ENCODE assay signal across 27 cellular contexts in the genomic region with DNA sequence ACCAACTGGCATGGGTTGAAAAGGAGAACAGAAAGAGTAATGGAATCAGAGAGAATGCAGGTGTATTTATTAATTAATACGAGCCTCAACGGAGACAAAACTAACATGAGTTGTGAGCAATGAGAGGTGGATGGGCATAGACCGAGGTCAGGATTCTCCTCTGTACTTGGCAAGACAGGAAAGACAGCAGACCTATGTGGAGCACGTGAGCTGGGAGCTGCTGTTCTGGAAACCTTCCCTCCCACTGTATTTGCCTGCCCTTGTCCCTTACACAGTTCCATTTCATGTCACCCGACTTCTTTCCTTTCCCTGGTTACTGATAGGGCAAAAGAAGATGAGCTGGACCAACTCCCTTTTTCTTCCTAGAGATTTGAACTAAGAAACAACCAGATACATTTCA.
"Had no signal": no experiment of that assay in that cellular context is flagged by ENCODE, and none has a peak within 500 bp of the region (broad histone marks: within the 10 kb centered on the region; RNA-seq: fewer than 3 reads in every experiment).

No MANE protein-coding gene starts in this region.

- FAIRE-seq: TTC549 had no signal

- H3K27ac ChIP-seq: breast epithelium, SJSA1, VCaP had no signal

- H3K4me3 ChIP-seq: breast epithelium, SJSA1 had no signal

- H3K36me3 ChIP-seq: breast epithelium, SJSA1 had no signal

- H3K9ac ChIP-seq: SK-N-SH had no signal

- H3K27me3 ChIP-seq: breast epithelium, SJSA1 had no signal

- DNase-seq: activated B cell treated with CpG ODN at 0.5 μM for 24 hours; activated CD4-positive, alpha-beta T cell treated with anti-CD3 and anti-CD28 coated beads for 48 hours; activated CD4-positive, alpha-beta T cell treated with anti-CD3 and anti-CD28 coated beads, Interleukin-2, amount 50 U/mL, for 4 hours; activated CD4-positive, CD25-positive, alpha-beta regulatory T cell treated with anti-CD3 and anti-CD28 coated beads, Interleukin-2, amount 50 U/mL, for 72 hours; activated CD8-positive, alpha-beta T cell treated with anti-CD3 and anti-CD28 coated beads for 36 hours; activated gamma-delta T cell treated with Interleukin-2 at 50 U/mL for 16 hours; activated naive CD4-positive, alpha-beta T cell treated with anti-CD3 and anti-CD28 coated beads for 36 hours; activated T-cell treated with anti-CD3 and anti-CD28 coated beads, Interleukin-2, amount 50 U/mL, for 24 hours; anterior cingulate cortex; Karpas-422; KBM-7; NCI-H1105; NCI-H1417 treated with DMSO at 0.1 percent for 48 hours; NCI-H187 treated with DMSO at 0.1 percent for 48 hours; NCI-H2081 treated with DMSO at 0.1 percent for 48 hours; NCI-H226; NCI-H524; NCI-H69; NCI-H82; SHP77 treated with DMSO at 0.1 percent for 48 hours; SK-N-SH had no signal

- H3K4me1 ChIP-seq: breast epithelium had no signal

- H3K9me3 ChIP-seq: breast epithelium, SJSA1, SK-N-SH had no signal

- H3K4me2 ChIP-seq: SK-N-SH had no signal

- ATAC-seq: activated CD8-positive, alpha-beta T cell treated with anti-CD3 and anti-CD28 coated beads for 36 hours; activated naive CD4-positive, alpha-beta T cell treated with anti-CD3 and anti-CD28 coated beads, Interleukin-2, amount 50 U/mL, for 72 hours; Panc1 had no signal
